22 cellular contexts compared by ENCODE assay signal in the genomic region with DNA sequence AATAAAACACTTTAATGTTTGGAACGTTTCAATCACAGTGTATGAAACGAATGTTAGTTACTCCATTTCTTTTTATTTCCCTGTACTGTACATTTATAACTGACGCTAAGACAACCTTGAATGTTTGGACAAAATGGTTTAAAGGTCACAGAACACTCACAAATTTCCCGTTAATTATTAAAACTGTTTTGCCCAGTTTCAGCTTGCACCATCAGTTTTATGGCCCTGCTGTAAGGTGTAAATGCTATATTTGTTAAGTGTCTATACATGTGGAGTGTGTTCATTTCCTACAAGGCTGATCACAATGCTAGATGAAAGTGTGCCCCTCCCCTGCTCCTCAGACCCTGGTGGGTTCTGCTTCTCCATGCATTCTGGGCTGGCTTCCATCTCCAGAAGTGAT.
"Had no signal": no experiment of that assay in that cellular context is flagged by ENCODE, and none has a peak within 500 bp of the region (broad histone marks: within the 10 kb centered on the region; RNA-seq: fewer than 3 reads in every experiment).

No MANE protein-coding gene starts in this region.

- H3K36me3 ChIP-seq: breast epithelium, MG63 had no signal

- H3K27me3 ChIP-seq: breast epithelium, MG63 had no signal

- FAIRE-seq: TTC549 had no signal

- DNase-seq: activated B cell treated with CpG ODN at 0.5 μM for 24 hours; activated CD4-positive, alpha-beta T cell treated with anti-CD3 and anti-CD28 coated beads for 1 hour; activated CD4-positive, alpha-beta T cell treated with anti-CD3 and anti-CD28 coated beads, Interleukin-2, amount 10 ng/mL, durations not matched to agents 24 days and 14 days; activated CD4-positive, alpha-beta T cell treated with anti-CD3 and anti-CD28 coated beads, Interleukin-2, amount 50 U/mL, for 48 hours; activated CD8-positive, alpha-beta memory T cell treated with anti-CD3 and anti-CD28 coated beads, Interleukin-2, amount 10 ng/mL, durations not matched to agents 7 days and 5 days; activated effector memory CD4-positive, alpha-beta T cell treated with Interleukin-2 at 50 U/mL for 16 hours; activated naive CD4-positive, alpha-beta T cell; activated T-cell treated with anti-CD3 and anti-CD28 coated beads, Interleukin-2, amount 50 U/mL, for 24 hours; aorta; MG63; NCI-H1105; NCI-H1436; NCI-H187; NCI-H2081; NCI-H524; PC-3; T-cell; T-helper 2 cell; T1000 had no signal

- H3K27ac ChIP-seq: breast epithelium, SK-N-MC had no signal

- H3K4me3 ChIP-seq: breast epithelium, MG63, SK-N-MC had no signal

- ATAC-seq: activated CD8-positive, alpha-beta memory T cell treated with anti-CD3 and anti-CD28 coated beads, Interleukin-2, amount 10 ng/mL, durations not matched to agents 7 days and 5 days; PC-3; T-cell had no signal

- H3K4me1 ChIP-seq: breast epithelium had no signal

- H3K9me3 ChIP-seq: breast epithelium, MG63 had no signal
